9 cellular contexts compared by ENCODE assay signal in genomic region chr12:67623259-67623658, GRCh38.
"Had no signal": no experiment of that assay in that cellular context is flagged by ENCODE, and none has a peak within 500 bp of the region (broad histone marks: within the 10 kb centered on the region; RNA-seq: fewer than 3 reads in every experiment).

No MANE protein-coding gene starts in this region.

- H3K27ac Mint-ChIP-seq: H9 had no signal

- H3K9me3 Mint-ChIP-seq: H9 had no signal

- ATAC-seq: K562 had no signal

- DNase-seq: GM23248, GOT3, H9, HCEC 1CT, IMR-90, KG1 had no signal

- H3K4me3 Mint-ChIP-seq: H9 had no signal

- H3K9ac ChIP-seq: GM23248 had no signal

- H3K4me3 ChIP-seq: GM23248, K562 had no signal

- H3K27ac ChIP-seq: GM23248 had no signal

- H2AFZ ChIP-seq: GM23248 had no signal

- FAIRE-seq: H54, HTR-8/SVneo, K562 had no signal
